In the genomic region with DNA sequence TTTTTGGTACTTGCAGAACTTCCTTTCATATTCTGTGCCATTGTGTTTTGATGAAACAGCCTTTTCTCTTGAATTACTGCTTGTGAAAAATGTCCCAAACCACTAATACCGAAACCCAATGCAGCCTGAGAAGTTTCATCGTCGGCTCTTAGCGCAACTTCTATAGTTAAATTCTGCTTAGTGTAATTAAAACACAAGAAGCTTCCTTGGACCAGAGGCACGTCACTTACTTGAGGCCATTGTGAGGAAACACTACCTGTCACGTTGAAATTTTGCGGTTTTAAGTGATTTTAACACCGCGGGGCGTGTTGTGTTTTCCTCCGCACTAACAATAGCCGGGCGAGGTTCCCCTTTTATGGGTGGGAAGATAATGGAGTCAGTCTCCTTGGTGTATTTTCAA, we compare ENCODE assay signal across 17 cellular contexts.
A peak's percentile ranks its signal among the peaks of the same experiment; 100 is the strongest.
DNase-seq lines count a peak whose midpoint lies in the region; ATAC-seq and TF ChIP-seq lines count a peak whose summit lies in the region.
"Had no signal": no experiment of that assay in that cellular context is flagged by ENCODE, and none has a peak within 500 bp of the region (broad histone marks: within the 10 kb centered on the region; RNA-seq: fewer than 3 reads in every experiment).

No MANE protein-coding gene starts in this region.

- TF ChIP-seq CTCF in activated CD8-positive, alpha-beta T cell treated with anti-CD3 and anti-CD28 coated beads for 36 hours (IDR thresholded peaks at IDR 0.05): no peak
- TF ChIP-seq CTCF in Panc1 (IDR thresholded peaks at IDR 0.05) (no peak), epithelial cell of proximal tubule (conservative IDR thresholded peaks at IDR 0.05; ENCODE audit: low read depth, low read length) (no peak), BE2C (IDR thresholded peaks at IDR 0.05; ENCODE audit: low read depth, low read length) (no peak)

- H3K36me3 ChIP-seq in Panc1 (ENCODE audit: control insufficient read depth, insufficient read depth, low read length) (no peaks in the 10 kb centered on the region; the same call in 1 of the 2 replicates), BE2C (no peaks in the 10 kb centered on the region)
- H3K36me3 ChIP-seq: gastroesophageal sphincter had no signal

- H3K4me1 Mint-ChIP-seq in activated CD8-positive, alpha-beta T cell treated with anti-CD3 and anti-CD28 coated beads for 36 hours (ENCODE audit: low read depth): peaks cover 18% of the 10 kb centered on the region
- peaks cover 17% of the 10 kb centered on the region for H3K4me1 Mint-ChIP-seq in activated CD8-positive, alpha-beta T cell treated with anti-CD3 and anti-CD28 coated beads, Interleukin-2, amount 10 ng/mL, durations not matched to agents 7 days and 5 days (ENCODE audit: low read depth)
- H3K4me1 Mint-ChIP-seq in stimulated activated effector memory CD8-positive, alpha-beta T cell treated with anti-CD3 and anti-CD28 coated beads, Interleukin-12 subunit alpha, Interleukin-12 subunit beta, amount 100 ng/mL, for 72 hours: peaks cover 16% of the 10 kb centered on the region

- no peaks in the 10 kb centered on the region for H3K27me3 Mint-ChIP-seq in activated CD8-positive, alpha-beta T cell treated with anti-CD3 and anti-CD28 coated beads for 36 hours
- no peaks in the 10 kb centered on the region for H3K27me3 Mint-ChIP-seq in activated CD8-positive, alpha-beta T cell treated with anti-CD3 and anti-CD28 coated beads, Interleukin-2, amount 10 ng/mL, durations not matched to agents 7 days and 5 days (ENCODE audit: low read depth)

- no TSS peak for BruUV-seq in Panc1 (replicated peaks; lab: Mats Ljungman, UMichigan)

- POLR2A ChIA-PET in activated CD8-positive, alpha-beta T cell treated with anti-CD3 and anti-CD28 coated beads for 36 hours (lab: Charles Lee): no interaction called here
- POLR2A ChIA-PET in activated CD8-positive, alpha-beta T cell treated with anti-CD3 and anti-CD28 coated beads, Interleukin-2, amount 10 ng/mL, durations not matched to agents 7 days and 5 days (lab: Charles Lee): no interaction called here
- POLR2A ChIA-PET in Panc1 (lab: Charles Lee): no interaction called here

- no peaks in the 10 kb centered on the region for H3K27me3 ChIP-seq in Panc1 (ENCODE audit: control insufficient read depth, insufficient read depth, low read length)
- no peaks in the 10 kb centered on the region for H3K27me3 ChIP-seq in BE2C
- H3K27me3 ChIP-seq: gastroesophageal sphincter had no signal

- H3K27ac ChIP-seq in Panc1 (ENCODE audit: low read length): peak overlapping the region; percentile 17; the same call in 1 of the 2 replicates
- H3K27ac ChIP-seq: gastroesophageal sphincter had no signal

- peak; percentile 17 for ATAC-seq in activated CD8-positive, alpha-beta T cell treated with anti-CD3 and anti-CD28 coated beads for 36 hours
- no peak for ATAC-seq in activated CD8-positive, alpha-beta T cell treated with anti-CD3 and anti-CD28 coated beads, Interleukin-2, amount 10 ng/mL, durations not matched to agents 7 days and 5 days
- ATAC-seq in Panc1: no peak
- peak; percentile 63 for ATAC-seq in stimulated activated effector memory CD8-positive, alpha-beta T cell treated with anti-CD3 and anti-CD28 coated beads, Interleukin-12 subunit alpha, Interleukin-12 subunit beta, amount 100 ng/mL, for 72 hours
- ATAC-seq: gastroesophageal sphincter; stimulated activated naive CD8-positive, alpha-beta T cell treated with anti-CD3 and anti-CD28 coated beads, Interleukin-15, Interleukin-2, amounts not matched to agents 100 U/mL and 50 U/mL, for 24 hours had no signal

- no peak overlapping the region for H3K4me3 Mint-ChIP-seq in activated CD8-positive, alpha-beta T cell treated with anti-CD3 and anti-CD28 coated beads for 36 hours
- no peak overlapping the region for H3K4me3 Mint-ChIP-seq in activated CD8-positive, alpha-beta T cell treated with anti-CD3 and anti-CD28 coated beads, Interleukin-2, amount 10 ng/mL, durations not matched to agents 7 days and 5 days
- peak overlapping the region; percentile 30 for H3K4me3 Mint-ChIP-seq in stimulated activated effector memory CD8-positive, alpha-beta T cell treated with anti-CD3 and anti-CD28 coated beads, Interleukin-12 subunit alpha, Interleukin-12 subunit beta, amount 100 ng/mL, for 72 hours
- H3K4me3 Mint-ChIP-seq: nephron progenitor cell had no signal

- in situ Hi-C loops in Panc1 (cut with HindIII; ENCODE audit: low pct_unique_long_range_greater_than_20kb, low sequenced_read_pairs): no loop called here

- no peaks in the 10 kb centered on the region for H3K36me3 Mint-ChIP-seq in activated CD8-positive, alpha-beta T cell treated with anti-CD3 and anti-CD28 coated beads for 36 hours (ENCODE audit: low read depth)
- H3K36me3 Mint-ChIP-seq in activated CD8-positive, alpha-beta T cell treated with anti-CD3 and anti-CD28 coated beads, Interleukin-2, amount 10 ng/mL, durations not matched to agents 7 days and 5 days (ENCODE audit: low read depth): no peaks in the 10 kb centered on the region
- H3K36me3 Mint-ChIP-seq in stimulated activated effector memory CD8-positive, alpha-beta T cell treated with anti-CD3 and anti-CD28 coated beads, Interleukin-12 subunit alpha, Interleukin-12 subunit beta, amount 100 ng/mL, for 72 hours: no peaks in the 10 kb centered on the region

- intact Hi-C loops in activated CD8-positive, alpha-beta T cell treated with anti-CD3 and anti-CD28 coated beads for 36 hours (cut with micrococcal nuclease): loop anchor here (10.0 kb wide), 3 partner anchors 283 to 863 kb away; no protein-coding TSS in a partner anchor
- intact Hi-C loops in Panc1 (cut with micrococcal nuclease; ENCODE audit: unreplicated experiment): loop anchor here (10.0 kb wide), 2 partner anchors 263 to 863 kb away; no protein-coding TSS in a partner anchor

- no peak overlapping the region for H3K4me3 ChIP-seq in Panc1 (ENCODE audit: low read depth in 2 of 2, low read length in 2 of 2)
- peak overlapping the region; percentile 28 for H3K4me3 ChIP-seq in epithelial cell of proximal tubule (ENCODE audit: low read depth, low read length)
- H3K4me3 ChIP-seq in BE2C (ENCODE audit: low read depth, low read length): no peak overlapping the region
- H3K4me3 ChIP-seq: gastroesophageal sphincter had no signal

- peak; percentile 11 for DNase-seq in activated CD8-positive, alpha-beta T cell treated with anti-CD3 and anti-CD28 coated beads for 36 hours
- DNase-seq in activated CD8-positive, alpha-beta T cell treated with anti-CD3 and anti-CD28 coated beads, Interleukin-2, amount 10 ng/mL, durations not matched to agents 7 days and 5 days: no peak
- DNase-seq in Panc1 (ENCODE audit: low read depth, low spot score) (no peak), epithelial cell of proximal tubule (ENCODE audit: low read depth) (no peak), BE2C (no peak), cerebellar cortex (ENCODE audit: low spot score) (no peak), SIG-M5 treated with dmso at 0.1 percent for 504 hours (lab: John Stamatoyannopoulos, UW; ENCODE audit: unreplicated experiment) (no peak)
- DNase-seq in stimulated activated effector memory CD8-positive, alpha-beta T cell treated with anti-CD3 and anti-CD28 coated beads, Interleukin-12 subunit alpha, Interleukin-12 subunit beta, amount 100 ng/mL, for 72 hours (ENCODE audit: low spot score in 2 of 2): no peak
- DNase-seq: activated CD4-positive, alpha-beta T cell treated with anti-CD3 and anti-CD28 coated beads, Interleukin-2, amount 50 U/mL, for 1 hour; COR-L47; erythroblast; NCI-H1105 treated with DMSO at 0.1 percent for 48 hours; nephron progenitor cell; SHP77; stimulated activated naive CD8-positive, alpha-beta T cell treated with anti-CD3 and anti-CD28 coated beads, Interleukin-15, Interleukin-2, amounts not matched to agents 100 U/mL and 50 U/mL, for 24 hours; T1000 had no signal

- no peaks in the 10 kb centered on the region for H3K9me3 ChIP-seq in Panc1 (ENCODE audit: control insufficient read depth, insufficient read depth, low read depth, low read length)
- H3K9me3 ChIP-seq in BE2C: no peaks in the 10 kb centered on the region
- H3K9me3 ChIP-seq: gastroesophageal sphincter had no signal

- CTCF ChIA-PET in activated CD8-positive, alpha-beta T cell treated with anti-CD3 and anti-CD28 coated beads for 36 hours (lab: Charles Lee): interaction anchor here (0.7 to 1.0 kb wide), 2 partner anchors 9 to 601 kb away, joined by 3 read pairs; no protein-coding TSS in a partner anchor
- CTCF ChIA-PET in activated CD8-positive, alpha-beta T cell treated with anti-CD3 and anti-CD28 coated beads, Interleukin-2, amount 10 ng/mL, durations not matched to agents 7 days and 5 days (lab: Charles Lee): interaction anchor here (0.7 kb wide), 2 partner anchors 423 to 861 kb away, joined by 3 to 5 read pairs; no protein-coding TSS in a partner anchor
- CTCF ChIA-PET in Panc1 (lab: Charles Lee): no interaction called here

- no peak overlapping the region for H3K27ac Mint-ChIP-seq in activated CD8-positive, alpha-beta T cell treated with anti-CD3 and anti-CD28 coated beads for 36 hours
- no peak overlapping the region for H3K27ac Mint-ChIP-seq in activated CD8-positive, alpha-beta T cell treated with anti-CD3 and anti-CD28 coated beads, Interleukin-2, amount 10 ng/mL, durations not matched to agents 7 days and 5 days
- H3K27ac Mint-ChIP-seq in stimulated activated effector memory CD8-positive, alpha-beta T cell treated with anti-CD3 and anti-CD28 coated beads, Interleukin-12 subunit alpha, Interleukin-12 subunit beta, amount 100 ng/mL, for 72 hours: no peak overlapping the region
- H3K27ac Mint-ChIP-seq: nephron progenitor cell had no signal

- H3K9me3 Mint-ChIP-seq in activated CD8-positive, alpha-beta T cell treated with anti-CD3 and anti-CD28 coated beads for 36 hours: no peaks in the 10 kb centered on the region
- no peaks in the 10 kb centered on the region for H3K9me3 Mint-ChIP-seq in activated CD8-positive, alpha-beta T cell treated with anti-CD3 and anti-CD28 coated beads, Interleukin-2, amount 10 ng/mL, durations not matched to agents 7 days and 5 days (ENCODE audit: insufficient read depth)
- no peaks in the 10 kb centered on the region for H3K9me3 Mint-ChIP-seq in stimulated activated effector memory CD8-positive, alpha-beta T cell treated with anti-CD3 and anti-CD28 coated beads, Interleukin-12 subunit alpha, Interleukin-12 subunit beta, amount 100 ng/mL, for 72 hours
- H3K9me3 Mint-ChIP-seq: nephron progenitor cell had no signal

- peaks cover 12% of the 10 kb centered on the region for H3K4me1 ChIP-seq in Panc1 (ENCODE audit: control insufficient read depth, insufficient read depth, low read length)
- no peaks in the 10 kb centered on the region for H3K4me1 ChIP-seq in BE2C

Comparison
In these comparisons a context has a peak if more than half of its experiments do, and no peak if none do; other contexts are left out.
1. ATAC-seq: peak in activated CD8-positive, alpha-beta T cell treated with anti-CD3 and anti-CD28 coated beads for 36 hours (single experiment) and stimulated activated effector memory CD8-positive, alpha-beta T cell treated with anti-CD3 and anti-CD28 coated beads, Interleukin-12 subunit alpha, Interleukin-12 subunit beta, amount 100 ng/mL, for 72 hours (single experiment); none in activated CD8-positive, alpha-beta T cell treated with anti-CD3 and anti-CD28 coated beads, Interleukin-2, amount 10 ng/mL, durations not matched to agents 7 days and 5 days (single experiment) and Panc1 (single experiment).